ENCODE assay signal across 8 cellular contexts in the genomic region with DNA sequence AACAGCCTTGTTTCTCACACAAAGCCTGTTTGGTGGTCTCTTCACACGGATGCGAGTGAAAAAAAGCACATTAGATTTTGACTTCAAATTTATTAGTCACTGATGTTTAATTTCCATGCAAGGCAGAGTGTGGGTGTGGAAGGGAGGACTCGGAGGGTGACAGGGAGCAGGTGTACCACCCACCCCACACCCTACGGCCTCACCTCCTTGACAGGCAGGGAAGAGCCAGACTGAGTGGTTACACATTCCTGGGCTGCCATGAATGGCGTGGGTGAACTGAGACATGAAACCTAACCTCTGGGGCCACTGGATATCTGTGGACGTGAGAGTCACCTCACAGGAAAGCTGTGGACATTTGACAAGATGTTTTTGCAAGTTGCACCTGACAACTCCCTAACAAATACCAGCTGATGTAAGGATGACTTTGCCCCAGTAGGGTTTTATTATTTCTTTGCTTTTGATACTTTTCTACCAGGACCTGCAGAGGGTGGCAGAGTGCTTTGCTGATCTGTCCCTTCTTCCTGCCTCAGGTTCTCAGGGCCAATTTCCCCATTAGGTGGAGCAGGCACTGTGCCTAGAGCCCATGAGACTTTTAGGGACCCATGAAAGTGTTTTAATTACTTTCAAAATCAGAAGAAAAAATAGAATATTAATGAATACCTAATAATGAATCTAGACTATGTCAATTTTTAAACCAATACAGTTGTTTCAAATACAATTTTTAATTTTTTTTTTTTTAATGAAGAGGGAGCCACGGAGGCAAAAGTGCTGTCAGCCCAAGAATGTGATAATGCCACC. TPM values are rescaled to one million over a fixed set of nuclear protein-coding genes. Genes with fewer than 3 reads are reported as not detected.
DNase-seq lines count a peak whose midpoint lies in the region; ATAC-seq, FAIRE-seq and TF ChIP-seq lines count a peak whose summit lies in the region.

No MANE protein-coding gene starts in this region.

- TF ChIP-seq CTCF in AG09319 (IDR thresholded peaks at IDR 0.05; ENCODE audit: low read depth, low read length) (peak; percentile 52), astrocyte (IDR thresholded peaks at IDR 0.05; ENCODE audit: insufficient read depth, low read depth, low read length) (peak; percentile 67)

- H3K4me3 ChIP-seq in astrocyte (ENCODE audit: insufficient read depth, low read depth, low read length): no peak overlapping the region

- H2AFZ ChIP-seq in astrocyte (ENCODE audit: low read depth, low read length): no peak overlapping the region

- peaks cover 11% of the 10 kb centered on the region for H3K9me3 Mint-ChIP-seq in astrocyte (ENCODE audit: unreplicated experiment)

- H3K36me3 Mint-ChIP-seq in astrocyte (ENCODE audit: low read depth, unreplicated experiment): peaks cover 2% of the 10 kb centered on the region

- FAIRE-seq in GM18507 (lab: Jason Lieb, UNC): peak; percentile 87
- no peak for FAIRE-seq in astrocyte (lab: Jason Lieb, UNC)

- peaks cover 6% of the 10 kb centered on the region for H3K4me1 ChIP-seq in astrocyte (ENCODE audit: insufficient read depth, low read length)

- H3K4me1 Mint-ChIP-seq in astrocyte (ENCODE audit: low read depth, unreplicated experiment): peaks cover 33% of the 10 kb centered on the region

- H3K4me3 Mint-ChIP-seq in astrocyte (ENCODE audit: unreplicated experiment): no peak overlapping the region

- no peaks in the 10 kb centered on the region for H4K20me1 ChIP-seq in astrocyte (ENCODE audit: insufficient read depth, low read length)

- no peak overlapping the region for H3K27ac ChIP-seq in astrocyte (ENCODE audit: low read depth, low read length)

- H3K36me3 ChIP-seq in astrocyte (ENCODE audit: insufficient read depth, low read length): no peaks in the 10 kb centered on the region

- no peak overlapping the region for H3K9ac ChIP-seq in astrocyte (ENCODE audit: low read length)

- H3K27me3 Mint-ChIP-seq in astrocyte (ENCODE audit: low read depth, unreplicated experiment): no peaks in the 10 kb centered on the region

- H3K27ac Mint-ChIP-seq in astrocyte (ENCODE audit: unreplicated experiment): peak overlapping the region; percentile 71

- no peaks in the 10 kb centered on the region for H3K27me3 ChIP-seq in astrocyte (ENCODE audit: insufficient read depth, low read length)

- no peaks in the 10 kb centered on the region for H3K79me2 ChIP-seq in astrocyte (ENCODE audit: insufficient read depth, low read length)

- DNase-seq in AG09319 (ENCODE audit: extremely low read depth, low read depth): peak; percentile 14
- no peak for DNase-seq in GM18507 (ENCODE audit: extremely low spot score, insufficient read length, low read depth)
- DNase-seq in astrocyte (ENCODE audit: low read depth): peak; percentile 51
- DNase-seq in hippocampal formation (lab: John Stamatoyannopoulos, UW): peak; percentile 15 to 49
- peak; percentile 16 to 37 (median 28) for DNase-seq in stimulated activated CD4-positive, alpha-beta T cell treated with anti-CD3 and anti-CD28 coated beads, Interleukin-12 subunit alpha, Interleukin-12 subunit beta, amount 100 ng/mL, for 48 hours (ENCODE audit: low read depth in 2 of 3, low spot score in 1 of 3)
- no peak for DNase-seq in ecto neural progenitor cell (ENCODE audit: low spot score)

- H3K9me3 ChIP-seq in astrocyte (ENCODE audit: insufficient read depth, low read depth, low read length): no peaks in the 10 kb centered on the region

- no peak overlapping the region for H3K4me2 ChIP-seq in astrocyte (ENCODE audit: low read length)

- ATAC-seq in HG03521 (IDR thresholded peaks at IDR 0.05; ENCODE audit: unreplicated experiment) (peak; percentile 63), SK-N-SH treated with all-trans-retinoic acid at 6 μM for 48 hours (peak; percentile 96)

TF ChIP-seq in SK-N-SH treated with all-trans-retinoic acid at 6 μM for 48 hours, 23 proteins besides CTCF, POLR2A, EP300 and RAD21:
- no peak for TF ChIP-seq ZNF70 (CRISPR knock-in tag; IDR thresholded peaks at IDR 0.05)
- TF ChIP-seq RARB (CRISPR knock-in tag; IDR thresholded peaks at IDR 0.05): no peak
- TF ChIP-seq, protein P1, sequence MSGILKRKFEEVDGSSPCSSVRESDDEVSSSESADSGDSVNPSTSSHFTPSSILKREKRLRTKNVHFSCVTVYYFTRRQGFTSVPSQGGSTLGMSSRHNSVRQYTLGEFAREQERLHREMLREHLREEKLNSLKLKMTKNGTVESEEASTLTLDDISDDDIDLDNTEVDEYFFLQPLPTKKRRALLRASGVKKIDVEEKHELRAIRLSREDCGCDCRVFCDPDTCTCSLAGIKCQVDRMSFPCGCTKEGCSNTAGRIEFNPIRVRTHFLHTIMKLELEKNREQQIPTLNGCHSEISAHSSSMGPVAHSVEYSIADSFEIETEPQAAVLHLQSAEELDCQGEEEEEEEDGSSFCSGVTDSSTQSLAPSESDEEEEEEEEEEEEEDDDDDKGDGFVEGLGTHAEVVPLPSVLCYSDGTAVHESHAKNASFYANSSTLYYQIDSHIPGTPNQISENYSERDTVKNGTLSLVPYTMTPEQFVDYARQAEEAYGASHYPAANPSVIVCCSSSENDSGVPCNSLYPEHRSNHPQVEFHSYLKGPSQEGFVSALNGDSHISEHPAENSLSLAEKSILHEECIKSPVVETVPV (CRISPR knock-in tag; IDR thresholded peaks at IDR 0.05): no peak
- no peak for TF ChIP-seq OSR1 (CRISPR knock-in tag; IDR thresholded peaks at IDR 0.05)
- no peak for TF ChIP-seq ZFP3 (CRISPR knock-in tag; IDR thresholded peaks at IDR 0.05)
- no peak for TF ChIP-seq POU6F1 (CRISPR knock-in tag; IDR thresholded peaks at IDR 0.05; ENCODE audit: borderline replicate concordance, low read depth)
- TF ChIP-seq ISL1 (CRISPR knock-in tag; IDR thresholded peaks at IDR 0.05): no peak
- TF ChIP-seq PPARA (CRISPR knock-in tag; IDR thresholded peaks at IDR 0.05; ENCODE audit: borderline replicate concordance): no peak
- TF ChIP-seq TOX (CRISPR knock-in tag; IDR thresholded peaks at IDR 0.05; ENCODE audit: borderline replicate concordance): no peak
- TF ChIP-seq PATZ1 (CRISPR knock-in tag; IDR thresholded peaks at IDR 0.05; ENCODE audit: borderline replicate concordance): no peak
- TF ChIP-seq SNAI2 (CRISPR knock-in tag; IDR thresholded peaks at IDR 0.05): no peak
- no peak for TF ChIP-seq ZC3H10 (CRISPR knock-in tag; IDR thresholded peaks at IDR 0.05)
- no peak for TF ChIP-seq CREB5 (CRISPR knock-in tag; IDR thresholded peaks at IDR 0.05; ENCODE audit: low read depth)
- TF ChIP-seq TCF4 (CRISPR knock-in tag; IDR thresholded peaks at IDR 0.05; ENCODE audit: borderline replicate concordance): no peak
- TF ChIP-seq ZNF565 (CRISPR knock-in tag; conservative IDR thresholded peaks at IDR 0.05; ENCODE audit: low read depth): no peak
- no peak for TF ChIP-seq GLIS3 (CRISPR knock-in tag; IDR thresholded peaks at IDR 0.05)
- no peak for TF ChIP-seq BACH2 (CRISPR knock-in tag; IDR thresholded peaks at IDR 0.05; ENCODE audit: borderline replicate concordance)
- TF ChIP-seq ESRRG (CRISPR knock-in tag; IDR thresholded peaks at IDR 0.05): no peak
- TF ChIP-seq ZFP30 (CRISPR knock-in tag; IDR thresholded peaks at IDR 0.05): no peak

RNA-seq across cellular contexts. Expression of gene CYSLTR2, which starts 58.2 kb away (rescaled TPM):
- 0.48 and 2.1 TPM in 2 replicates for total RNA-seq in astrocyte

Comparison
In these comparisons a context has a peak if more than half of its experiments do, and no peak if none do; other contexts are left out.
1. DNase-seq: peak in AG09319 (single experiment), astrocyte (single experiment), hippocampal formation (2 of 2) and stimulated activated CD4-positive, alpha-beta T cell treated with anti-CD3 and anti-CD28 coated beads, Interleukin-12 subunit alpha, Interleukin-12 subunit beta, amount 100 ng/mL, for 48 hours (3 of 3); none in GM18507 (single experiment) and ecto neural progenitor cell (single experiment).